In the genomic region with DNA sequence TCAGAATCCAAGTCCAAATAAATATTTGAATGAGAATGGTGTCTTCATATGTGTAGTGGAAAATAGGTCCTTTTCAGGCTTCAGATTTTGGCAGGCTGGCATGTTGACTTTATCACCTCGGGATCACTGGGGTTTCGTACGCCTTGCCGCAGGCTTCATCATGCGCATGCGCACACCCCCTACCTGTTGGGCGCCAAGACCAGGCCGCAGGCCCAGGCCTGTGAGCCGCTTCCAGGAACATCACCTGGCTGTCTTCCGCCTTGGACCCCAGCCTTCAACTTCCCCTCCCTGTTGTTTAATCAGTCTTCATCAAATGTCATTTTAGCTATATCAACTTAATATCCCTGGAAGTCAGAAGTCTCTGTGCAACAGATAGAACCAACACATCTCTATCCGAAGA, we compare ENCODE assay signal across 15 cellular contexts.
DNase-seq lines count a peak whose midpoint lies in the region; ATAC-seq and TF ChIP-seq lines count a peak whose summit lies in the region.
"Had no signal": no experiment of that assay in that cellular context is flagged by ENCODE, and none has a peak within 500 bp of the region (broad histone marks: within the 10 kb centered on the region; RNA-seq: fewer than 3 reads in every experiment).

No MANE protein-coding gene starts in this region.

- H3K4me3 ChIP-seq in prostate gland, result no peak overlapping the region

- no peaks in the 10 kb centered on the region for H3K36me3 Mint-ChIP-seq in WTC11
- H3K36me3 Mint-ChIP-seq in endothelial cell (ENCODE audit: low read depth, unreplicated experiment), result no peaks in the 10 kb centered on the region

- CTCF ChIA-PET in WTC11 (lab: Charles Lee), result no interaction called here

- no peak for TF ChIP-seq CTCF in WTC11 (IDR thresholded peaks at IDR 0.05)
- TF ChIP-seq CTCF in foreskin keratinocyte (conservative IDR thresholded peaks at IDR 0.05), result no peak
- no peak for TF ChIP-seq CTCF in prostate gland (IDR thresholded peaks at IDR 0.05)
- no peak for TF ChIP-seq CTCF in endothelial cell (IDR thresholded peaks at IDR 0.05; ENCODE audit: unreplicated experiment)

- H3K9me3 Mint-ChIP-seq in WTC11 (peaks cover 14% of the 10 kb centered on the region), endothelial cell (ENCODE audit: unreplicated experiment) (no peaks in the 10 kb centered on the region)

- POLR2A ChIA-PET in WTC11 (lab: Charles Lee), result no interaction called here

- H3K36me3 ChIP-seq in prostate gland, result no peaks in the 10 kb centered on the region

- H3K27me3 ChIP-seq in foreskin keratinocyte (no peaks in the 10 kb centered on the region), prostate gland (replicated peaks; ENCODE audit: insufficient read depth) (no peaks in the 10 kb centered on the region)

- H3K27ac ChIP-seq in foreskin keratinocyte, result no peak overlapping the region
- H3K27ac ChIP-seq in prostate gland, result no peak overlapping the region
- H3K27ac ChIP-seq: C4-2B had no signal

- no peaks in the 10 kb centered on the region for H3K27me3 Mint-ChIP-seq in WTC11 (ENCODE audit: low read depth)
- peaks cover 3% of the 10 kb centered on the region for H3K27me3 Mint-ChIP-seq in endothelial cell (ENCODE audit: unreplicated experiment)

- TF ChIP-seq POLR2A in prostate gland (IDR thresholded peaks at IDR 0.05), result no peak

- no peaks in the 10 kb centered on the region for H3K4me1 ChIP-seq in foreskin keratinocyte
- no peaks in the 10 kb centered on the region for H3K4me1 ChIP-seq in prostate gland (replicated peaks)

- 19% methylated on average over 11 of the region's 11 CpGs for WGBS in prostate gland

- intact Hi-C loops in prostate gland (cut with DNase I), result no loop called here

- DNase-seq in NCI-H1105 treated with DMSO at 0.1 percent for 48 hours (lab: John Stamatoyannopoulos, UW), result peak; percentile 15
- peak; percentile 12 for DNase-seq in WTC11 (ENCODE audit: low spot score)
- peak in 1 of 2 donors; percentile 51 for DNase-seq in foreskin keratinocyte
- DNase-seq in prostate gland (ENCODE audit: low spot score), result peak; percentile 84
- no peak for DNase-seq in DMS 273 treated with DMSO at 0.1 percent for 48 hours (lab: John Stamatoyannopoulos, UW)
- no peak for DNase-seq in endothelial cell (ENCODE audit: low spot score)
- no peak for DNase-seq in DMS53 (lab: John Stamatoyannopoulos, UW)
- DNase-seq: ACHN, KBM-7, NCI-H1417, NCI-H187, NCI-H526 treated with DMSO at 0.1 percent for 48 hours had no signal

- ATAC-seq in WTC11, result peak; percentile 34; the same call in 1 of the 2 replicates
- peak; percentile 56 for ATAC-seq in foreskin keratinocyte
- ATAC-seq: Panc1, Right ventricle myocardium inferior had no signal

- peaks cover 9% of the 10 kb centered on the region for H3K4me1 Mint-ChIP-seq in WTC11
- peaks cover 7% of the 10 kb centered on the region for H3K4me1 Mint-ChIP-seq in endothelial cell (ENCODE audit: unreplicated experiment)

- no peaks in the 10 kb centered on the region for H3K9me3 ChIP-seq in prostate gland

- no peak overlapping the region for H3K27ac Mint-ChIP-seq in WTC11
- H3K27ac Mint-ChIP-seq in endothelial cell (ENCODE audit: unreplicated experiment), result no peak overlapping the region

- H3K4me3 Mint-ChIP-seq in WTC11 (no peak overlapping the region), endothelial cell (ENCODE audit: unreplicated experiment) (no peak overlapping the region)

TF ChIP-seq in WTC11, 78 proteins besides CTCF, POLR2A, EP300 and RAD21:
- TF ChIP-seq, protein P1, sequence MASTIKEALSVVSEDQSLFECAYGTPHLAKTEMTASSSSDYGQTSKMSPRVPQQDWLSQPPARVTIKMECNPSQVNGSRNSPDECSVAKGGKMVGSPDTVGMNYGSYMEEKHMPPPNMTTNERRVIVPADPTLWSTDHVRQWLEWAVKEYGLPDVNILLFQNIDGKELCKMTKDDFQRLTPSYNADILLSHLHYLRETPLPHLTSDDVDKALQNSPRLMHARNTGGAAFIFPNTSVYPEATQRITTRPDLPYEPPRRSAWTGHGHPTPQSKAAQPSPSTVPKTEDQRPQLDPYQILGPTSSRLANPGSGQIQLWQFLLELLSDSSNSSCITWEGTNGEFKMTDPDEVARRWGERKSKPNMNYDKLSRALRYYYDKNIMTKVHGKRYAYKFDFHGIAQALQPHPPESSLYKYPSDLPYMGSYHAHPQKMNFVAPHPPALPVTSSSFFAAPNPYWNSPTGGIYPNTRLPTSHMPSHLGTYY (CRISPR knock-in tag; IDR thresholded peaks at IDR 0.05), result no peak
- TF ChIP-seq NFE2L1 (CRISPR knock-in tag; IDR thresholded peaks at IDR 0.05), result no peak
- TF ChIP-seq, protein P2, sequence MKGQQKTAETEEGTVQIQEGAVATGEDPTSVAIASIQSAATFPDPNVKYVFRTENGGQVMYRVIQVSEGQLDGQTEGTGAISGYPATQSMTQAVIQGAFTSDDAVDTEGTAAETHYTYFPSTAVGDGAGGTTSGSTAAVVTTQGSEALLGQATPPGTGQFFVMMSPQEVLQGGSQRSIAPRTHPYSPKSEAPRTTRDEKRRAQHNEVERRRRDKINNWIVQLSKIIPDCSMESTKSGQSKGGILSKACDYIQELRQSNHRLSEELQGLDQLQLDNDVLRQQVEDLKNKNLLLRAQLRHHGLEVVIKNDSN (CRISPR knock-in tag; IDR thresholded peaks at IDR 0.05), result no peak
- TF ChIP-seq ATF1 (CRISPR knock-in tag; IDR thresholded peaks at IDR 0.05), result no peak
- TF ChIP-seq SOX15 (CRISPR knock-in tag; IDR thresholded peaks at IDR 0.05), result no peak

Comparison
In these comparisons a context has a peak if more than half of its experiments do, and no peak if none do; other contexts are left out.
1. DNase-seq: peak in NCI-H1105 treated with DMSO at 0.1 percent for 48 hours (single experiment), WTC11 (single experiment) and prostate gland (single experiment); none in DMS 273 treated with DMSO at 0.1 percent for 48 hours (single experiment), endothelial cell (single experiment) and DMS53 (single experiment).